Comparison of ENCODE assay signal across 9 cellular contexts in genomic region chr1:109643385-109644230, GRCh38. TPM values are rescaled to one million over a fixed set of nuclear protein-coding genes. Genes with fewer than 3 reads are reported as not detected.
A peak's percentile ranks its signal among the peaks of the same experiment; 100 is the strongest.
DNase-seq lines count a peak whose midpoint lies in the region; ATAC-seq and TF ChIP-seq lines count a peak whose summit lies in the region.
"Had no signal": no experiment of that assay in that cellular context is flagged by ENCODE, and none has a peak within 500 bp of the region (broad histone marks: within the 10 kb centered on the region; RNA-seq: fewer than 3 reads in every experiment).

No MANE protein-coding gene starts in this region.

- H3K23ac ChIP-seq in mesendoderm (ENCODE audit: low read length), result no peak overlapping the region

- no peaks in the 10 kb centered on the region for H3K36me3 ChIP-seq in mesendoderm (ENCODE audit: control insufficient read depth, insufficient read depth, low read length)

- DNase-seq in AG04449 (ENCODE audit: low read depth, low spot score) (no peak), NCI-H524 treated with DMSO at 0.1 percent for 48 hours (lab: John Stamatoyannopoulos, UW) (peak; percentile 25), dorsolateral prefrontal cortex (peak in 5 of 10 donors; percentile 50 to 71 (median 63)), mesendoderm (peak; percentile 85)
- DNase-seq in activated CD4-positive, alpha-beta T cell treated with anti-CD3 and anti-CD28 coated beads, Interleukin-2, amount 10 ng/mL, durations not matched to agents 7 days and 5 days, result peak; percentile 92
- peak; percentile 84 to 85 for DNase-seq in stimulated activated CD8-positive, alpha-beta memory T cell treated with anti-CD3 and anti-CD28 coated beads, Interleukin-2, amount 100 ng/mL, for 48 hours (ENCODE audit: low read depth in 2 of 2)

- no peak overlapping the region for H3K4me3 Mint-ChIP-seq in activated CD4-positive, alpha-beta T cell treated with anti-CD3 and anti-CD28 coated beads, Interleukin-2, amount 10 ng/mL, durations not matched to agents 7 days and 5 days
- H3K4me3 Mint-ChIP-seq: stimulated activated naive CD8-positive, alpha-beta T cell treated with anti-CD3 and anti-CD28 coated beads, Interleukin-15, Interleukin-2, amounts not matched to agents 100 ng/mL and 50 ng/mL, for 24 hours had no signal

- POLR2A ChIA-PET in AG04449 (lab: Yijun Ruan, JAX), result no interaction called here
- POLR2A ChIA-PET in activated CD4-positive, alpha-beta T cell treated with anti-CD3 and anti-CD28 coated beads, Interleukin-2, amount 10 ng/mL, durations not matched to agents 7 days and 5 days (lab: Charles Lee), result no interaction called here

- no peak overlapping the region for H3K4me3 ChIP-seq in AG04449 (ENCODE audit: low read depth, low read length)
- peak overlapping the region in 11 of 59 donors; percentile 2 to 28 (median 13) for H3K4me3 ChIP-seq in dorsolateral prefrontal cortex
- no peak overlapping the region for H3K4me3 ChIP-seq in mesendoderm (ENCODE audit: low read length)

- H3K18ac ChIP-seq in mesendoderm (ENCODE audit: low read length), result no peak overlapping the region

- no peaks in the 10 kb centered on the region for H3K79me1 ChIP-seq in mesendoderm (ENCODE audit: low read length)

- H3K56ac ChIP-seq in mesendoderm (ENCODE audit: low read length), result peak overlapping the region; percentile 44

- H3K4ac ChIP-seq in mesendoderm (ENCODE audit: low read depth, low read length), result no peak overlapping the region

- H3K4me1 ChIP-seq in mesendoderm (ENCODE audit: control insufficient read depth, low read depth, low read length), result no peaks in the 10 kb centered on the region

- intact Hi-C loops in dorsolateral prefrontal cortex (cut with DNase I), result loop anchor here (5.0 kb wide), 3 partner anchors 96 to 339 kb away; partner anchors contain the start of genes GNAI3 (in 2 of the 2) and AHCYL1 (in 1 of the 2)

- ATAC-seq in GM18867 (IDR thresholded peaks at IDR 0.05; ENCODE audit: unreplicated experiment), result peak; percentile 91
- ATAC-seq in HG03095 (IDR thresholded peaks at IDR 0.05; ENCODE audit: unreplicated experiment), result peak; percentile 72

- no peak overlapping the region for H4K5ac ChIP-seq in mesendoderm (ENCODE audit: low read length)

- CTCF ChIA-PET in AG04449 (lab: Yijun Ruan, JAX), result interaction anchor here (0.6 to 18.9 kb wide), 22 partner anchors 10 to 340 kb away, joined by 3 to 830 read pairs (median 5); partner anchors contain the start of genes AHCYL1, AMPD2, EPS8L3 and GNAI3
- CTCF ChIA-PET in activated CD4-positive, alpha-beta T cell treated with anti-CD3 and anti-CD28 coated beads, Interleukin-2, amount 10 ng/mL, durations not matched to agents 7 days and 5 days (lab: Charles Lee), result interaction anchor here (0.7 to 1.5 kb wide), 9 partner anchors 12 to 340 kb away, joined by 3 to 9 read pairs (median 3); partner anchors contain the start of genes AHCYL1 and GSTM4

- H2AK5ac ChIP-seq in mesendoderm (ENCODE audit: low read length), result no peak overlapping the region

- peaks cover 18% of the 10 kb centered on the region for H3K4me1 Mint-ChIP-seq in activated CD4-positive, alpha-beta T cell treated with anti-CD3 and anti-CD28 coated beads, Interleukin-2, amount 10 ng/mL, durations not matched to agents 7 days and 5 days

- H2BK15ac ChIP-seq in mesendoderm (replicated peaks; ENCODE audit: low read depth), result no peak overlapping the region

- H3K79me2 ChIP-seq in mesendoderm (ENCODE audit: control insufficient read depth, insufficient read depth, low read length), result no peaks in the 10 kb centered on the region

- no peak overlapping the region for H3K9ac ChIP-seq in mesendoderm (ENCODE audit: low read length)

- no peaks in the 10 kb centered on the region for H3K9me3 Mint-ChIP-seq in activated CD4-positive, alpha-beta T cell treated with anti-CD3 and anti-CD28 coated beads, Interleukin-2, amount 10 ng/mL, durations not matched to agents 7 days and 5 days
- H3K9me3 Mint-ChIP-seq: stimulated activated naive CD8-positive, alpha-beta T cell treated with anti-CD3 and anti-CD28 coated beads, Interleukin-15, Interleukin-2, amounts not matched to agents 100 ng/mL and 50 ng/mL, for 24 hours had no signal

- H2BK120ac ChIP-seq in mesendoderm (ENCODE audit: low read depth, low read length), result no peak overlapping the region

- no peak overlapping the region for H4K8ac ChIP-seq in mesendoderm (ENCODE audit: low read depth, low read length)

- no peak overlapping the region for H2BK5ac ChIP-seq in mesendoderm (ENCODE audit: low read length)

- no peak overlapping the region for H3K4me2 ChIP-seq in mesendoderm (ENCODE audit: low read length)

- no peak overlapping the region for H3K27ac Mint-ChIP-seq in activated CD4-positive, alpha-beta T cell treated with anti-CD3 and anti-CD28 coated beads, Interleukin-2, amount 10 ng/mL, durations not matched to agents 7 days and 5 days
- H3K27ac Mint-ChIP-seq: stimulated activated naive CD8-positive, alpha-beta T cell treated with anti-CD3 and anti-CD28 coated beads, Interleukin-15, Interleukin-2, amounts not matched to agents 100 ng/mL and 50 ng/mL, for 24 hours had no signal

- WGBS in mesendoderm (ENCODE audit: extremely low coverage, insufficient coverage, low lambda C conversion rate), result no CpG with 5 or more reads among the region's 32 CpGs

- no peaks in the 10 kb centered on the region for H3K27me3 ChIP-seq in dorsolateral prefrontal cortex
- no peaks in the 10 kb centered on the region for H3K27me3 ChIP-seq in mesendoderm (ENCODE audit: insufficient read depth, low read length, poor library complexity)

- H3K36me3 Mint-ChIP-seq in activated CD4-positive, alpha-beta T cell treated with anti-CD3 and anti-CD28 coated beads, Interleukin-2, amount 10 ng/mL, durations not matched to agents 7 days and 5 days (ENCODE audit: low read depth), result no peaks in the 10 kb centered on the region

- H3K27me3 Mint-ChIP-seq in activated CD4-positive, alpha-beta T cell treated with anti-CD3 and anti-CD28 coated beads, Interleukin-2, amount 10 ng/mL, durations not matched to agents 7 days and 5 days, result no peaks in the 10 kb centered on the region

- H3K27ac ChIP-seq in dorsolateral prefrontal cortex, result peak overlapping the region in 3 of 59 donors; percentile 11 to 47 (median 28)
- no peak overlapping the region for H3K27ac ChIP-seq in mesendoderm (ENCODE audit: low read depth, low read length)

- peak; percentile 94 for TF ChIP-seq CTCF in AG04449 (IDR thresholded peaks at IDR 0.05; ENCODE audit: insufficient read depth, low read length, missing control alignments)
- peak; percentile 38 to 81 (median 65) for TF ChIP-seq CTCF in dorsolateral prefrontal cortex (IDR thresholded peaks at IDR 0.05 in 54 of 56, conservative IDR thresholded peaks at IDR 0.05 in 2 of 56; ENCODE audit: low read depth in 1 of 56, partially characterized antibody in 56 of 56)

RNA-seq across cellular contexts. Expression of gene GSTM4, which starts 12.3 kb away (rescaled TPM):
- total RNA-seq in activated CD4-positive, alpha-beta T cell treated with anti-CD3 and anti-CD28 coated beads, Interleukin-2, amount 10 ng/mL, durations not matched to agents 7 days and 5 days, result 10 to 100 TPM; 34.3 to 36.3 TPM
- 10 to 100 TPM; 22.6 to 66.7 (median 45.4) TPM for total RNA-seq in dorsolateral prefrontal cortex
- 9.2 TPM for polyA plus RNA-seq in mesendoderm (2013, experiment 1 of 2)
- 9.5 TPM for polyA plus RNA-seq in mesendoderm (2013, experiment 2 of 2)

RNA-seq across cellular contexts. Expression of gene AMPD2, which starts 24.0 kb away (rescaled TPM):
- 100 to 1,000 TPM; 116 to 120 TPM for total RNA-seq in activated CD4-positive, alpha-beta T cell treated with anti-CD3 and anti-CD28 coated beads, Interleukin-2, amount 10 ng/mL, durations not matched to agents 7 days and 5 days
- total RNA-seq in dorsolateral prefrontal cortex, result 100 to 1,000 TPM in 94 of 120 experiments, 10 to 100 TPM in 26; 65.7 to 181 (median 115) TPM
- 26.9 TPM for polyA plus RNA-seq in mesendoderm (2013, experiment 1 of 2)
- 26.2 TPM for polyA plus RNA-seq in mesendoderm (2013, experiment 2 of 2)

RNA-seq across cellular contexts. Expression of gene GNAT2, which starts 24.2 kb away (rescaled TPM):
- total RNA-seq in activated CD4-positive, alpha-beta T cell treated with anti-CD3 and anti-CD28 coated beads, Interleukin-2, amount 10 ng/mL, durations not matched to agents 7 days and 5 days, result not detected
- total RNA-seq in dorsolateral prefrontal cortex, result 1 to 10 TPM in 3 of 120 experiments, under 1 TPM in 12, not detected in 105; 0.29 to 1.9 (median 0.50) TPM
- 0.13 TPM for polyA plus RNA-seq in mesendoderm (2013, experiment 1 of 2)
- polyA plus RNA-seq in mesendoderm (2013, experiment 2 of 2), result 0.25 TPM

RNA-seq across cellular contexts. Expression of gene GSTM2, which starts 24.2 kb away (rescaled TPM):
- 10 to 100 TPM; 33.4 to 33.5 TPM for total RNA-seq in activated CD4-positive, alpha-beta T cell treated with anti-CD3 and anti-CD28 coated beads, Interleukin-2, amount 10 ng/mL, durations not matched to agents 7 days and 5 days
- total RNA-seq in dorsolateral prefrontal cortex, result 100 to 1,000 TPM in 9 of 120 experiments, 10 to 100 TPM in 111; 32.2 to 150 (median 73.7) TPM
- 10.1 TPM for polyA plus RNA-seq in mesendoderm (2013, experiment 1 of 2)
- 10.5 TPM for polyA plus RNA-seq in mesendoderm (2013, experiment 2 of 2)

RNA-seq across cellular contexts. Expression of gene GSTM1, which starts 44.0 kb away (rescaled TPM):
- 10 to 100 TPM; 68.4 to 77.2 TPM for total RNA-seq in activated CD4-positive, alpha-beta T cell treated with anti-CD3 and anti-CD28 coated beads, Interleukin-2, amount 10 ng/mL, durations not matched to agents 7 days and 5 days
- total RNA-seq in dorsolateral prefrontal cortex, result 100 to 1,000 TPM in 3 of 120 experiments, 10 to 100 TPM in 50, 1 to 10 TPM in 2, under 1 TPM in 6, not detected in 59; 0.52 to 114 (median 44.1) TPM
- polyA plus RNA-seq in mesendoderm (2013, experiment 1 of 2), result 25.3 TPM
- 23.1 TPM for polyA plus RNA-seq in mesendoderm (2013, experiment 2 of 2)
